In genomic region chr2:175304541-175304940, GRCh38 we compare ENCODE assay signal across 34 cellular contexts.
"Had no signal": no experiment of that assay in that cellular context is flagged by ENCODE, and none has a peak within 500 bp of the region (broad histone marks: within the 10 kb centered on the region; RNA-seq: fewer than 3 reads in every experiment).

No MANE protein-coding gene starts in this region.

- H3K4me3 ChIP-seq: adrenal gland, ascending aorta, body of pancreas, breast epithelium, cardiac muscle cell had no signal

- DNase-seq: activated effector memory CD4-positive, alpha-beta T cell treated with anti-CD3 and anti-CD28 coated beads, Interleukin-2, amount 50 U/mL, for 16 hours; activated effector memory CD4-positive, alpha-beta T cell treated with Interleukin-2 at 50 U/mL for 16 hours; activated gamma-delta T cell; activated gamma-delta T cell treated with Interleukin-2 at 50 U/mL for 16 hours; activated naive CD4-positive, alpha-beta T cell; activated naive CD4-positive, alpha-beta T cell treated with anti-CD3 and anti-CD28 coated beads for 36 hours; activated naive CD4-positive, alpha-beta T cell treated with anti-CD3 and anti-CD28 coated beads, Interleukin-2, amount 10 ng/mL, durations not matched to agents 7 days and 5 days; activated naive CD4-positive, alpha-beta T cell treated with anti-CD3 and anti-CD28 coated beads, Interleukin-2, amount 50 U/mL, for 16 hours; activated naive CD4-positive, alpha-beta T cell treated with Interleukin-2 at 50 U/mL for 16 hours; activated naive CD8-positive, alpha-beta T cell treated with anti-CD3 and anti-CD28 coated beads for 36 hours; activated naive CD8-positive, alpha-beta T cell treated with anti-CD3 and anti-CD28 coated beads, Interleukin-2, amount 10 ng/mL, durations not matched to agents 7 days and 5 days; activated naive CD8-positive, alpha-beta T cell treated with anti-CD3 and anti-CD28 coated beads, Interleukin-2, amount 50 U/mL, for 24 hours; activated T-cell treated with anti-CD3 and anti-CD28 coated beads, Interleukin-2, amount 50 U/mL, for 1 hour; activated T-cell treated with anti-CD3 and anti-CD28 coated beads, Interleukin-2, amount 50 U/mL, for 24 hours; activated T-cell treated with anti-CD3 and anti-CD28 coated beads, Interleukin-2, amount 50 U/mL, for 4 hours; activated T-cell treated with anti-CD3 and anti-CD28 coated beads, Interleukin-2, amount 50 U/mL, for 48 hours; activated T-cell treated with anti-CD3 and anti-CD28 coated beads, Interleukin-2, amount 50 U/mL, for 72 hours; adrenal gland; amniotic stem cell; amygdala; anterior cingulate cortex; aorta; body of pancreas; brain microvascular endothelial cell; caudate nucleus; central memory CD4-positive, alpha-beta T cell; cerebellar nuclear complex had no signal

- H3K27me3 ChIP-seq: adrenal gland, ascending aorta, body of pancreas, brain microvascular endothelial cell had no signal

- H3K4me1 ChIP-seq: adrenal gland, ascending aorta, body of pancreas, breast epithelium had no signal

- FAIRE-seq: astrocyte, bronchial epithelial cell had no signal

- ATAC-seq: activated naive CD4-positive, alpha-beta T cell treated with anti-CD3 and anti-CD28 coated beads, Interleukin-2, amount 50 U/mL, for 72 hours; activated naive CD8-positive, alpha-beta T cell treated with anti-CD3 and anti-CD28 coated beads, Interleukin-2, amount 50 U/mL, for 24 hours; activated T-cell treated with anti-CD3 and anti-CD28 coated beads, Interleukin-2, amount 50 U/mL, for 4 hours; activated T-cell treated with anti-CD3 and anti-CD28 coated beads, Interleukin-2, amount 50 U/mL, for 72 hours; activated T-helper 17 cell treated with anti-CD3 and anti-CD28 coated beads, Interleukin-2, amount 50 U/mL, for 72 hours; body of pancreas had no signal

- H3K27ac ChIP-seq: adrenal gland, ascending aorta, body of pancreas, brain microvascular endothelial cell, breast epithelium, cardiac muscle cell had no signal

- H3K36me3 ChIP-seq: adrenal gland, ascending aorta, brain microvascular endothelial cell, breast epithelium, cardiac muscle cell had no signal

- H3K9me3 ChIP-seq: adrenal gland, ascending aorta, body of pancreas, breast epithelium had no signal
